In the genomic region with DNA sequence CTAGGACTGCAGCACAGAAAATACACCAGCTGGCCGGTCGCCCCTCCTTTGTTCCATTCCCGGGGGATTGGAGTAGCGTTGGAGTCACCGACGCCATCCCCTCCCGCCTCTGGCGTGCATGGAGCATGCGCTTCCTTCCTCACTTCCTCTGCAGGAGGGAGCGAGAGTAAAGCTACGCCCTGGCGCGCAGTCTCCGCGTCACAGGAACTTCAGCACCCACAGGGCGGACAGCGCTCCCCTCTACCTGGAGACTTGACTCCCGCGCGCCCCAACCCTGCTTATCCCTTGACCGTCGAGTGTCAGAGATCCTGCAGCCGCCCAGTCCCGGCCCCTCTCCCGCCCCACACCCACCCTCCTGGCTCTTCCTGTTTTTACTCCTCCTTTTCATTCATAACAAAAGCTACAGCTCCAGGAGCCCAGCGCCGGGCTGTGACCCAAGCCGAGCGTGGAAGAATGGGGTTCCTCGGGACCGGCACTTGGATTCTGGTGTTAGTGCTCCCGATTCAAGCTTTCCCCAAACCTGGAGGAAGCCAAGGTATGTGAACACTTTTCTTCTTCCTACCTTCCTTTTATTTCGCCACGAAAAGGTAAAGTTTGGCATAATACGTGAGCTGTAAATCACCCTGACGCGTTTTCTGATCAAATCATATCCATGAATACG, we compare ENCODE assay signal across 8 cellular contexts. TPM values are rescaled to one million over a fixed set of nuclear protein-coding genes. Genes with fewer than 3 reads are reported as not detected.
DNase-seq lines count a peak whose midpoint lies in the region; ATAC-seq and TF ChIP-seq lines count a peak whose summit lies in the region.

A gene (plus strand): TSS at position 201 of the 661 bp plus-strand sequence. CDS start 253 bp downstream, at position 454.

- TF ChIP-seq POLR2A in suprapubic skin (IDR thresholded peaks at IDR 0.05) = no peak

- H3K4me3 Mint-ChIP-seq in CD8-positive, alpha-beta T cell = no peak within 1 kb of the TSS

- peaks cover 7% of the 10 kb centered on the region for H3K27me3 ChIP-seq in CD8-positive, alpha-beta T cell (ENCODE audit: insufficient read depth, low read length)
- H3K27me3 ChIP-seq in suprapubic skin = peaks cover 25% of the 10 kb centered on the region

- CTCF ChIA-PET in CD8-positive, alpha-beta T cell (lab: Charles Lee) = interaction anchor here (1.6 to 2.1 kb wide), 2 partner anchors 32 to 95 kb away, joined by 3 to 10 read pairs; no protein-coding TSS in a partner anchor

- no peaks in the 10 kb centered on the region for H3K4me1 ChIP-seq in CD8-positive, alpha-beta T cell (ENCODE audit: insufficient read depth, low read length)
- H3K4me1 ChIP-seq in suprapubic skin = peaks cover 7% of the 10 kb centered on the region

- no peaks in the 10 kb centered on the region for H3K9me3 ChIP-seq in CD8-positive, alpha-beta T cell (ENCODE audit: low read length)
- no peaks in the 10 kb centered on the region for H3K9me3 ChIP-seq in suprapubic skin

- no peak within 1 kb of the TSS for H3K27ac ChIP-seq in CD8-positive, alpha-beta T cell (ENCODE audit: low read depth, low read length)
- H3K27ac ChIP-seq in suprapubic skin = no peak within 1 kb of the TSS

- no peak within 1 kb of the TSS for H3K27ac Mint-ChIP-seq in CD8-positive, alpha-beta T cell

- no peaks in the 10 kb centered on the region for H3K36me3 ChIP-seq in CD8-positive, alpha-beta T cell (ENCODE audit: insufficient read depth, low read length)
- no peaks in the 10 kb centered on the region for H3K36me3 ChIP-seq in suprapubic skin

- in situ Hi-C loops in KBM-7 (cut with MboI; ENCODE audit: low pct_unique_long_range_greater_than_20kb, low sequenced_read_pairs) = no loop called here

- H3K36me3 Mint-ChIP-seq in CD8-positive, alpha-beta T cell = no peaks in the 10 kb centered on the region

- H3K27me3 Mint-ChIP-seq in CD8-positive, alpha-beta T cell (ENCODE audit: low read depth) = peaks cover 42% of the 10 kb centered on the region

- WGBS in suprapubic skin = 12% methylated on average over 29 of the region's 38 CpGs

- ATAC-seq in CD8-positive, alpha-beta T cell = peak; percentile 87

- no peak for TF ChIP-seq EP300 in suprapubic skin (IDR thresholded peaks at IDR 0.05)

- no peak for TF ChIP-seq CTCF in CD8-positive, alpha-beta T cell (IDR thresholded peaks at IDR 0.05)
- TF ChIP-seq CTCF in suprapubic skin (IDR thresholded peaks at IDR 0.05) = no peak

- H3K9me3 Mint-ChIP-seq in CD8-positive, alpha-beta T cell = no peaks in the 10 kb centered on the region

- peak; percentile 11 to 59 (median 50) for DNase-seq in CD8-positive, alpha-beta T cell
- peak; percentile 90 for DNase-seq in KBM-7
- peak; percentile 11 for DNase-seq in SIG-M5 (lab: John Stamatoyannopoulos, UW)
- DNase-seq in activated naive CD4-positive, alpha-beta T cell treated with anti-CD3 and anti-CD28 coated beads, Interleukin-2, amount 50 U/mL, for 16 hours = peak; percentile 67
- peak; percentile 51 for DNase-seq in glomerular visceral epithelial cell (ENCODE audit: extremely low spot score)
- DNase-seq in non-pigmented ciliary epithelial cell (ENCODE audit: low read depth) = peak; percentile 9
- peak; percentile 70 to 81 for DNase-seq in suprapubic skin (ENCODE audit: low spot score in 2 of 2)
- DNase-seq in RKO (ENCODE audit: low spot score) = no peak

- no peak within 1 kb of the TSS for H3K4me3 ChIP-seq in CD8-positive, alpha-beta T cell (ENCODE audit: low read depth, low read length)
- H3K4me3 ChIP-seq in suprapubic skin = no peak within 1 kb of the TSS

- POLR2A ChIA-PET in CD8-positive, alpha-beta T cell (lab: Charles Lee) = no interaction called here

- no peaks in the 10 kb centered on the region for H3K4me1 Mint-ChIP-seq in CD8-positive, alpha-beta T cell (ENCODE audit: low read depth)

- intact Hi-C loops in CD8-positive, alpha-beta T cell (cut with DNase I, micrococcal nuclease) = loop anchor here in 1 of 2 experiments (5.0 kb wide), 1 partner anchor 56 kb away; a partner anchor contains a TSS

RNA-seq across cellular contexts. Expression of the gene that starts here (rescaled TPM):
- not detected for total RNA-seq in CD8-positive, alpha-beta T cell
- not detected for total RNA-seq in suprapubic skin

Comparison
In these comparisons a context has a peak if more than half of its experiments do, and no peak if none do; other contexts are left out.
1. Peak in DNase-seq and ATAC-seq in CD8-positive, alpha-beta T cell; RNA of the gene not detected or under 1 TPM.
2. Peak in DNase-seq in suprapubic skin; RNA of the gene not detected or under 1 TPM.